10 cellular contexts compared by ENCODE assay signal in the genomic region with DNA sequence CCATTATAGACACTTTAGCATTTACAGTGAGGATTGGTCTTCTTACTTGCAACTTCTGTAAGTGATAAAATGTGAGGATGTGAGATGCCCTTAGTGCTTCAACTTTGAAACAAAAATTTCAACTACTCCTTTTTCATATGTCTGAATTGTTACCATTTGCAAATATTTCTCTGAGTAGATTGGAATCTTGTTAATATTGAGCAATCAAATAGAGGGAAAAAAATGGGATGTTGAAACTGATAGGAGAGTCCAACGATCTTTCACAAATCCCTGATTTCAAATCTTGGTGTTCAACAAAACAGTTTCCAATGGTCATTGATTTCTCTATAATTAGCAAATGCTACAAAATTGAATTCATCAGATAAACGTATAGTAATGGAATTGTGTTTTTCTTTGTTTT. TPM values are rescaled to one million over a fixed set of nuclear protein-coding genes. Genes with fewer than 3 reads are reported as not detected.
"Had no signal": no experiment of that assay in that cellular context is flagged by ENCODE, and none has a peak within 500 bp of the region (broad histone marks: within the 10 kb centered on the region; RNA-seq: fewer than 3 reads in every experiment).

No MANE protein-coding gene starts in this region.

- ATAC-seq: HCT116 had no signal

- H3K4me2 ChIP-seq: KMS-11 had no signal

- H3K9ac ChIP-seq: GM23248, KMS-11 had no signal

- H3K36me3 ChIP-seq: HAP-1 had no signal

- H3K4me3 ChIP-seq: GM23248, HAP-1 had no signal

- H3K4me1 ChIP-seq: HAP-1 had no signal

- H3K27ac ChIP-seq: GM23248, HL-60, KMS-11 had no signal

- H3K9me3 ChIP-seq: HAP-1 had no signal

- H2AFZ ChIP-seq: GM23248 had no signal

- DNase-seq: GM23248, GOT3, H7, HFFc6, IMR-90, KBM-7 had no signal

RNA-seq across cellular contexts. Expression of gene SNX10, which starts 5.5 kb away (rescaled TPM):
- total RNA-seq: HFFc6, IMR-90 had no signal
- polyA plus RNA-seq: IMR-90 had no signal
